In genomic region chr15:41870689-41871081, GRCh38 we compare ENCODE assay signal across 10 cellular contexts. TPM values are rescaled to one million over a fixed set of nuclear protein-coding genes. Genes with fewer than 3 reads are reported as not detected.
DNase-seq lines count a peak whose midpoint lies in the region; ATAC-seq and TF ChIP-seq lines count a peak whose summit lies in the region.
"Had no signal": no experiment of that assay in that cellular context is flagged by ENCODE, and none has a peak within 500 bp of the region (broad histone marks: within the 10 kb centered on the region; RNA-seq: fewer than 3 reads in every experiment).

No MANE protein-coding gene starts in this region.

- H3K4me3 ChIP-seq in AG04450 (ENCODE audit: low read depth, low read length) = no peak overlapping the region
- H3K4me3 ChIP-seq: BLaER1 treated with 17β-estradiol and CSF1 and Interleukin-3, amounts not matched to agents 10 nM and 100 nM had no signal

- peaks cover 6% of the 10 kb centered on the region for H3K27me3 ChIP-seq in AG04450 (ENCODE audit: control insufficient read depth, insufficient read depth, low read length)

- no peak for ATAC-seq in HG03442 (IDR thresholded peaks at IDR 0.05; ENCODE audit: unreplicated experiment)
- no peak for ATAC-seq in HG03469 (IDR thresholded peaks at IDR 0.05; ENCODE audit: unreplicated experiment)
- ATAC-seq in HG02763 (IDR thresholded peaks at IDR 0.05; ENCODE audit: unreplicated experiment) = no peak

- no peaks in the 10 kb centered on the region for H3K9me3 Mint-ChIP-seq in T-helper 1 cell treated with Interleukin-12 subunit alpha and Interleukin-12 subunit beta and Interleukin-4 antibody, amounts not matched to agents 30 μg/mL and 1 μg/mL, for 36 hours
- no peaks in the 10 kb centered on the region for H3K9me3 Mint-ChIP-seq in activated naive CD8-positive, alpha-beta T cell treated with anti-CD3 and anti-CD28 coated beads for 36 hours
- no peaks in the 10 kb centered on the region for H3K9me3 Mint-ChIP-seq in neural crest cell

- H3K9me3 ChIP-seq in AG04450 (ENCODE audit: control insufficient read depth, insufficient read depth, low read length) = no peaks in the 10 kb centered on the region; the same call in 1 of the 2 replicates
- H3K9me3 ChIP-seq: BLaER1 treated with 17β-estradiol and CSF1 and Interleukin-3, amounts not matched to agents 10 nM and 100 nM had no signal

- POLR2A ChIA-PET in AG04450 (lab: Yijun Ruan, JAX) = interaction anchor here (0.6 to 1.3 kb wide), 4 partner anchors 9 to 327 kb away, joined by 3 to 6 read pairs (median 3); partner anchors contain the start of gene RPAP1

- TF ChIP-seq CTCF in AG04450 (IDR thresholded peaks at IDR 0.05; ENCODE audit: low read depth, low read length) = no peak
- no peak for TF ChIP-seq CTCF in neural crest cell (conservative IDR thresholded peaks at IDR 0.05)

- H3K36me3 Mint-ChIP-seq in T-helper 1 cell treated with Interleukin-12 subunit alpha and Interleukin-12 subunit beta and Interleukin-4 antibody, amounts not matched to agents 30 μg/mL and 1 μg/mL, for 36 hours (ENCODE audit: low read depth) = peaks cover 2% of the 10 kb centered on the region
- no peaks in the 10 kb centered on the region for H3K36me3 Mint-ChIP-seq in activated naive CD8-positive, alpha-beta T cell treated with anti-CD3 and anti-CD28 coated beads for 36 hours
- H3K36me3 Mint-ChIP-seq in neural crest cell (ENCODE audit: low read depth) = no peaks in the 10 kb centered on the region

- peaks cover 2% of the 10 kb centered on the region for H3K4me1 Mint-ChIP-seq in T-helper 1 cell treated with Interleukin-12 subunit alpha and Interleukin-12 subunit beta and Interleukin-4 antibody, amounts not matched to agents 30 μg/mL and 1 μg/mL, for 36 hours (ENCODE audit: low read depth)
- H3K4me1 Mint-ChIP-seq in activated naive CD8-positive, alpha-beta T cell treated with anti-CD3 and anti-CD28 coated beads for 36 hours = peaks cover 4% of the 10 kb centered on the region
- peaks cover 16% of the 10 kb centered on the region for H3K4me1 Mint-ChIP-seq in neural crest cell

- H3K4me3 Mint-ChIP-seq in T-helper 1 cell treated with Interleukin-12 subunit alpha and Interleukin-12 subunit beta and Interleukin-4 antibody, amounts not matched to agents 30 μg/mL and 1 μg/mL, for 36 hours = peak overlapping the region; percentile 11
- no peak overlapping the region for H3K4me3 Mint-ChIP-seq in activated naive CD8-positive, alpha-beta T cell treated with anti-CD3 and anti-CD28 coated beads for 36 hours
- peak overlapping the region; percentile 29 for H3K4me3 Mint-ChIP-seq in neural crest cell

- CTCF ChIA-PET in AG04450 (lab: Charles Lee) = no interaction called here

- peak overlapping the region; percentile 96 for H3K27ac Mint-ChIP-seq in T-helper 1 cell treated with Interleukin-12 subunit alpha and Interleukin-12 subunit beta and Interleukin-4 antibody, amounts not matched to agents 30 μg/mL and 1 μg/mL, for 36 hours
- peak overlapping the region; percentile 62 for H3K27ac Mint-ChIP-seq in activated naive CD8-positive, alpha-beta T cell treated with anti-CD3 and anti-CD28 coated beads for 36 hours
- H3K27ac Mint-ChIP-seq in neural crest cell (ENCODE audit: unreplicated experiment) = peak overlapping the region; percentile 67

- peak; percentile 57 for DNase-seq in AG04450 (ENCODE audit: low read depth, low spot score)
- DNase-seq in activated naive CD8-positive, alpha-beta T cell treated with anti-CD3 and anti-CD28 coated beads for 36 hours = peak; percentile 53
- no peak for DNase-seq in neural crest cell (ENCODE audit: low read depth, low spot score)
- DNase-seq in 8988T = no peak
- DNase-seq: retina had no signal

- H3K27me3 Mint-ChIP-seq in T-helper 1 cell treated with Interleukin-12 subunit alpha and Interleukin-12 subunit beta and Interleukin-4 antibody, amounts not matched to agents 30 μg/mL and 1 μg/mL, for 36 hours (ENCODE audit: low read depth) = no peaks in the 10 kb centered on the region
- H3K27me3 Mint-ChIP-seq in activated naive CD8-positive, alpha-beta T cell treated with anti-CD3 and anti-CD28 coated beads for 36 hours = no peaks in the 10 kb centered on the region
- no peaks in the 10 kb centered on the region for H3K27me3 Mint-ChIP-seq in neural crest cell (ENCODE audit: low read depth)

- no peak overlapping the region for H3K27ac ChIP-seq in AG04450 (ENCODE audit: low read depth, low read length)
- H3K27ac ChIP-seq: BLaER1 treated with 17β-estradiol and CSF1 and Interleukin-3, amounts not matched to agents 10 nM and 100 nM had no signal

RNA-seq across cellular contexts. Expression of gene SPTBN5, which starts 23.2 kb away (rescaled TPM):
- 0.14 and 0.30 TPM in 2 replicates for polyA plus RNA-seq in AG04450 (2011; rRNA removed)
- polyA minus RNA-seq in AG04450 (2011; rRNA and poly(A)+ RNA removed) = 0.04 and 0.09 TPM in 2 replicates
- under 1 TPM; 0.19 to 0.30 TPM for total RNA-seq in activated naive CD8-positive, alpha-beta T cell treated with anti-CD3 and anti-CD28 coated beads for 36 hours
- 0.77 and 1.1 TPM in 2 replicates for total RNA-seq in neural crest cell

RNA-seq across cellular contexts. Expression of gene PLA2G4B, which starts 32.0 kb away (rescaled TPM):
- 1.3 and 2.8 TPM in 2 replicates for polyA plus RNA-seq in AG04450 (2011; rRNA removed)
- polyA minus RNA-seq in AG04450 (2011; rRNA and poly(A)+ RNA removed) = 0.65 and 1.1 TPM in 2 replicates
- 1 to 10 TPM; 2.1 to 2.2 TPM for total RNA-seq in activated naive CD8-positive, alpha-beta T cell treated with anti-CD3 and anti-CD28 coated beads for 36 hours
- 5.7 and 8.5 TPM in 2 replicates for total RNA-seq in neural crest cell

RNA-seq across cellular contexts. Expression of gene JMJD7, which starts 42.8 kb away (rescaled TPM):
- polyA plus RNA-seq in AG04450 (2011; rRNA removed) = 5.1 and 6.9 TPM in 2 replicates
- 4.1 and 6.0 TPM in 2 replicates for polyA minus RNA-seq in AG04450 (2011; rRNA and poly(A)+ RNA removed)
- total RNA-seq in activated naive CD8-positive, alpha-beta T cell treated with anti-CD3 and anti-CD28 coated beads for 36 hours = 10 to 100 TPM in 1 of 2 experiments, 1 to 10 TPM in 1; 9.4 to 10.9 TPM
- total RNA-seq in neural crest cell = 14.8 and 16.6 TPM in 2 replicates

Comparison
In these comparisons a context has a peak if more than half of its experiments do, and no peak if none do; other contexts are left out.
1. DNase-seq: peak in AG04450 (single experiment) and activated naive CD8-positive, alpha-beta T cell treated with anti-CD3 and anti-CD28 coated beads for 36 hours (single experiment); none in neural crest cell (single experiment) and 8988T (single experiment).
2. Peak in every context shown above with its lines, with median percentiles within 50 percentile points of each other: H3K27ac Mint-ChIP-seq.